In genomic region chr1:152870831-152871730, GRCh38 we compare ENCODE assay signal across 11 cellular contexts. TPM values are rescaled to one million over a fixed set of nuclear protein-coding genes. Genes with fewer than 3 reads are reported as not detected.
A peak's percentile ranks its signal among the peaks of the same experiment; 100 is the strongest.
DNase-seq lines count a peak whose midpoint lies in the region; ATAC-seq and TF ChIP-seq lines count a peak whose summit lies in the region.
"Had no signal": no experiment of that assay in that cellular context is flagged by ENCODE, and none has a peak within 500 bp of the region (broad histone marks: within the 10 kb centered on the region; RNA-seq: fewer than 3 reads in every experiment).

No MANE protein-coding gene starts in this region.

- no peak overlapping the region for H3K4me2 ChIP-seq in neuronal stem cell (ENCODE audit: insufficient read depth, low read length, poor library complexity, severe bottlenecking)

- H3K4me3 ChIP-seq in body of pancreas: no peak overlapping the region
- no peak overlapping the region for H3K4me3 ChIP-seq in neuronal stem cell (ENCODE audit: low read length in 2 of 2)
- H3K4me3 ChIP-seq: lung, thyroid gland had no signal

- H3K27me3 ChIP-seq in body of pancreas: peaks cover 0 to 5% of the 10 kb centered on the region in 2 donors
- H3K27me3 ChIP-seq in neuronal stem cell (ENCODE audit: control insufficient read depth in 3 of 3, insufficient read depth in 3 of 3, low read depth in 1 of 3, low read length in 3 of 3): no peaks in the 10 kb centered on the region
- H3K27me3 ChIP-seq: thyroid gland had no signal

- no peak overlapping the region for H2AFZ ChIP-seq in neuronal stem cell (ENCODE audit: low read length)

- no peak overlapping the region for H4K91ac ChIP-seq in neuronal stem cell (ENCODE audit: low read depth, low read length, poor library complexity)

- no peak overlapping the region for H3K4ac ChIP-seq in neuronal stem cell (ENCODE audit: low read length)

- no peak overlapping the region for H4K8ac ChIP-seq in neuronal stem cell (ENCODE audit: low read depth, low read length)

- no peaks in the 10 kb centered on the region for H3K79me1 ChIP-seq in neuronal stem cell (ENCODE audit: low read depth, low read length)

- H3K4me1 ChIP-seq in body of pancreas (no peaks in the 10 kb centered on the region), neuronal stem cell (ENCODE audit: control insufficient read depth in 2 of 2, insufficient read depth in 1 of 2, low read depth in 1 of 2, low read length in 2 of 2) (no peaks in the 10 kb centered on the region)
- H3K4me1 ChIP-seq: thyroid gland had no signal

- H3K36me3 ChIP-seq in body of pancreas (replicated peaks in 1 of 2; ENCODE audit: insufficient read depth in 1 of 2, low read depth in 2 of 2) (no peaks in the 10 kb centered on the region), neuronal stem cell (replicated peaks in 1 of 2; ENCODE audit: control insufficient read depth in 2 of 2, insufficient read depth in 2 of 2, low read length in 2 of 2) (no peaks in the 10 kb centered on the region)
- H3K36me3 ChIP-seq: thyroid gland had no signal

- H3K9me3 ChIP-seq in body of pancreas (no peaks in the 10 kb centered on the region), neuronal stem cell (replicated peaks in 1 of 2; ENCODE audit: control insufficient read depth in 2 of 2, insufficient read depth in 1 of 2, low read depth in 1 of 2, low read length in 2 of 2) (no peaks in the 10 kb centered on the region)
- H3K9me3 ChIP-seq: thyroid gland had no signal

- no peak overlapping the region for H3K27ac ChIP-seq in body of pancreas
- H3K27ac ChIP-seq in neuronal stem cell (replicated peaks; ENCODE audit: low read length): no peak overlapping the region
- H3K27ac ChIP-seq: thyroid gland had no signal

- ATAC-seq in body of pancreas (no peak), left ventricle myocardium superior (no peak)

- 39 to 41% methylated on average over 17 of the region's 17 CpGs for WGBS in body of pancreas, 2 donors
- WGBS in neuronal stem cell (ENCODE audit: extremely low coverage in 2 of 2, insufficient read length in 2 of 2, insufficient replicate concordance in 1 of 2), 2 donors: no CpG with 5 or more reads among the region's 17 CpGs

- H3K9ac ChIP-seq in neuronal stem cell (ENCODE audit: low read depth, low read length, poor library complexity): no peak overlapping the region

- no peak overlapping the region for H3K23ac ChIP-seq in neuronal stem cell (ENCODE audit: low read depth, low read length, poor library complexity)

- TF ChIP-seq CTCF in body of pancreas (IDR thresholded peaks at IDR 0.05): peak in 4 of 7 experiments; percentile 7 to 38 (median 36)

- no peak for TF ChIP-seq POLR2A in body of pancreas (IDR thresholded peaks at IDR 0.05)

- peak; percentile 2 to 68 (median 60) for DNase-seq in NCI-H1417 (lab: John Stamatoyannopoulos, UW)
- DNase-seq in NCI-H1417 treated with DMSO at 0.1 percent for 48 hours (lab: John Stamatoyannopoulos, UW): no peak
- DNase-seq in LoVo (ENCODE audit: low spot score): peak; percentile 39
- peak in 2 of 4 donors; percentile 9 to 14 for DNase-seq in body of pancreas
- DNase-seq in neuronal stem cell (ENCODE audit: low spot score): peak; percentile 27
- DNase-seq in left ventricle myocardium superior: no peak
- DNase-seq in NCI-H2029 treated with DMSO at 0.1 percent for 48 hours (lab: John Stamatoyannopoulos, UW): no peak
- no peak for DNase-seq in cardiac septum (ENCODE audit: low spot score)

- intact Hi-C loops in body of pancreas (cut with DNase I) (no loop called here), left ventricle myocardium superior (cut with micrococcal nuclease) (no loop called here), cardiac septum (cut with DNase I) (no loop called here)

- no peak overlapping the region for H2BK5ac ChIP-seq in neuronal stem cell (ENCODE audit: low read length)

- H2BK120ac ChIP-seq in neuronal stem cell (ENCODE audit: low read depth, low read length): no peak overlapping the region

- H2BK12ac ChIP-seq in neuronal stem cell (ENCODE audit: low read length): no peak overlapping the region

- no peak overlapping the region for H2AK5ac ChIP-seq in neuronal stem cell (ENCODE audit: low read depth, low read length)

- H3K14ac ChIP-seq in neuronal stem cell (ENCODE audit: low read length): no peak overlapping the region

- H2BK15ac ChIP-seq in neuronal stem cell (ENCODE audit: low read length): no peak overlapping the region

- H3K18ac ChIP-seq in neuronal stem cell (ENCODE audit: low read length): no peak overlapping the region

RNA-seq across cellular contexts. Expression of gene SMCP, which starts 7.0 kb away (rescaled TPM):
- total RNA-seq in body of pancreas: not detected
- polyA plus RNA-seq in neuronal stem cell (2013, experiment 1 of 2): not detected
- polyA plus RNA-seq in neuronal stem cell (2013, experiment 2 of 2): not detected
- not detected for total RNA-seq in left ventricle myocardium superior
- not detected for total RNA-seq in cardiac septum
- total RNA-seq: CD4-positive, CD25-positive, alpha-beta regulatory T cell; lung had no signal
- polyA plus RNA-seq: CD4-positive, CD25-positive, alpha-beta regulatory T cell; lung had no signal

RNA-seq across cellular contexts. Expression of gene LCE7A, which starts 11.3 kb away (rescaled TPM):
- total RNA-seq in body of pancreas (not detected), left ventricle myocardium superior (not detected), cardiac septum (not detected)
- not detected for polyA plus RNA-seq in neuronal stem cell (2013, experiment 1 of 2)
- polyA plus RNA-seq in neuronal stem cell (2013, experiment 2 of 2): not detected
- total RNA-seq: CD4-positive, CD25-positive, alpha-beta regulatory T cell; lung; thyroid gland had no signal
- polyA plus RNA-seq: CD4-positive, CD25-positive, alpha-beta regulatory T cell; lung had no signal

RNA-seq across cellular contexts. Expression of gene LCE6A, which starts 28.4 kb away (rescaled TPM):
- total RNA-seq in body of pancreas: not detected
- polyA plus RNA-seq in neuronal stem cell (2013, experiment 1 of 2): not detected
- polyA plus RNA-seq in neuronal stem cell (2013, experiment 2 of 2): not detected
- not detected for total RNA-seq in left ventricle myocardium superior
- not detected for total RNA-seq in cardiac septum
- total RNA-seq: CD4-positive, CD25-positive, alpha-beta regulatory T cell; lung; thyroid gland had no signal
- polyA plus RNA-seq: CD4-positive, CD25-positive, alpha-beta regulatory T cell; lung had no signal

RNA-seq across cellular contexts. Expression of gene IVL, which starts 37.3 kb away (rescaled TPM):
- not detected for total RNA-seq in body of pancreas
- polyA plus RNA-seq in neuronal stem cell (2013, experiment 1 of 2): not detected
- not detected for polyA plus RNA-seq in neuronal stem cell (2013, experiment 2 of 2)
- not detected for total RNA-seq in left ventricle myocardium superior
- not detected for total RNA-seq in cardiac septum
- total RNA-seq: CD4-positive, CD25-positive, alpha-beta regulatory T cell; thyroid gland had no signal
- polyA plus RNA-seq: CD4-positive, CD25-positive, alpha-beta regulatory T cell had no signal

RNA-seq across cellular contexts. Expression of gene LCE1A, which starts 43.8 kb away (rescaled TPM):
- total RNA-seq in body of pancreas: not detected
- not detected for polyA plus RNA-seq in neuronal stem cell (2013, experiment 1 of 2)
- polyA plus RNA-seq in neuronal stem cell (2013, experiment 2 of 2): not detected
- total RNA-seq in left ventricle myocardium superior: not detected
- total RNA-seq in cardiac septum: not detected
- total RNA-seq: CD4-positive, CD25-positive, alpha-beta regulatory T cell; lung; thyroid gland had no signal
- polyA plus RNA-seq: CD4-positive, CD25-positive, alpha-beta regulatory T cell; lung had no signal

Comparison
In these comparisons a context has a peak if more than half of its experiments do, and no peak if none do; other contexts are left out.
1. DNase-seq: peak in NCI-H1417 (3 of 3), LoVo (single experiment) and neuronal stem cell (single experiment); none in NCI-H1417 treated with DMSO at 0.1 percent for 48 hours (single experiment), left ventricle myocardium superior (single experiment), NCI-H2029 treated with DMSO at 0.1 percent for 48 hours (single experiment) and cardiac septum (single experiment).